Comparison of ENCODE assay signal across 2 cellular contexts in genomic region chr18:49550621-49551020, GRCh38.
TF ChIP-seq lines count a peak whose summit lies in the region.

No MANE protein-coding gene starts in this region.

TF ChIP-seq in GM12878, 131 proteins besides CTCF, POLR2A, EP300 and RAD21:
- TF ChIP-seq DPF2 (IDR thresholded peaks at IDR 0.05) (no peak), CBX3 (IDR thresholded peaks at IDR 0.05; ENCODE audit: borderline replicate concordance, low read depth) (no peak), SIN3A (IDR thresholded peaks at IDR 0.05; ENCODE audit: low read depth, low read length) (no peak), CREB1 (IDR thresholded peaks at IDR 0.05; ENCODE audit: low read depth) (no peak), RBBP5 (conservative IDR thresholded peaks at IDR 0.05) (no peak), POU2F2 (IDR thresholded peaks at IDR 0.05; ENCODE audit: borderline replicate concordance, low read depth, low read length) (no peak), MXI1 (IDR thresholded peaks at IDR 0.05; ENCODE audit: low read depth, low read length) (no peak), NR2C1 (IDR thresholded peaks at IDR 0.05) (no peak), E2F4 (IDR thresholded peaks at IDR 0.05; ENCODE audit: low read depth, low read length) (no peak)

TF ChIP-seq in SK-N-SH, 30 proteins besides CTCF, POLR2A, EP300 and RAD21:
- TF ChIP-seq GATA2 (CRISPR knock-in tag; IDR thresholded peaks at IDR 0.05) (no peak), ELF1 (IDR thresholded peaks at IDR 0.05) (no peak), CHD2 (IDR thresholded peaks at IDR 0.05; ENCODE audit: low read length, partially characterized antibody) (no peak), GABPA (IDR thresholded peaks at IDR 0.05; ENCODE audit: low read depth) (no peak), USF1 (IDR thresholded peaks at IDR 0.05; ENCODE audit: borderline replicate concordance, low read depth) (no peak), MAX (IDR thresholded peaks at IDR 0.05; ENCODE audit: low read depth) (no peak), TAF1 (IDR thresholded peaks at IDR 0.05; ENCODE audit: borderline replicate concordance, low read depth, low read length) (no peak), JUND (IDR thresholded peaks at IDR 0.05) (no peak), MXI1 (IDR thresholded peaks at IDR 0.05; ENCODE audit: low read depth, low read length) (no peak), TCF12 (IDR thresholded peaks at IDR 0.05) (no peak)
